Comparison of ENCODE assay signal across 26 cellular contexts in the genomic region with DNA sequence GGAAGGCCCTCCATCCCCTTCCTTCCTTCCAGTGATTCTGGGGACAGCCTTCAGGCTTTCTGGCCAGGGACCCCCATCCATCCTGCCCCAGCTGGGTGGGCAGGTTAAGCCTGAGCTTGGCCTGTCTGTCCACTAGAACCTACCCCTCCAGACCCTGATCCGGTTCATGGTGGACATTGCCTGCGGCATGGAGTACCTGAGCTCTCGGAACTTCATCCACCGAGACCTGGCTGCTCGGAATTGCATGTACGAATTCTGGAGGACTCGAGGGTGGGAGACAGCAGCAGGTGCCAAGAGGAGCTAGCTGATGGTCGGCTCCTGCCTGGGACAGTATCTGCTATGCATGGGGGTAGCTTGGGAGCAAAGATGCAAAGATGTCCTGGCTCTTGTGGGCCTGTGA. TPM values are rescaled to one million over a fixed set of nuclear protein-coding genes. Genes with fewer than 3 reads are reported as not detected.
"Had no signal": no experiment of that assay in that cellular context is flagged by ENCODE, and none has a peak within 500 bp of the region (broad histone marks: within the 10 kb centered on the region; RNA-seq: fewer than 3 reads in every experiment).

No MANE protein-coding gene starts in this region.

- H3K27ac ChIP-seq: colonic mucosa, esophagus squamous epithelium, heart right ventricle, lower lobe of right lung, pancreas, right lobe of liver, tibial artery, upper lobe of right lung, uterus had no signal

- H3K4me1 ChIP-seq: colonic mucosa, esophagus squamous epithelium, pancreas, right lobe of liver, tibial artery, upper lobe of right lung, uterus had no signal

- H3K9me3 ChIP-seq: colonic mucosa, esophagus squamous epithelium, heart right ventricle, lower lobe of right lung, mucosa of descending colon, pancreas, right lobe of liver, testis, tibial artery, upper lobe of right lung, uterus had no signal

- H3K27me3 ChIP-seq: colonic mucosa, esophagus squamous epithelium, heart right ventricle, pancreas, right lobe of liver, testis, tibial artery, upper lobe of right lung, uterus had no signal

- DNase-seq: central memory CD4-positive, alpha-beta T cell; colonic mucosa; effector memory CD4-positive, alpha-beta T cell; erythroblast; esophagus squamous epithelium; foreskin melanocyte; glutamatergic neuron; heart right ventricle; hippocampal formation; islet precursor cell; kidney glomerular epithelial cell; left ventricle myocardium superior; lower lobe of right lung; mucosa of descending colon; naive B cell; occipital lobe; pancreas; right lobe of liver; small intestine; stimulated activated CD4-positive, alpha-beta T cell treated with anti-CD3 and anti-CD28 coated beads, Interleukin-15, amount 100 ng/mL, for 24 hours; stimulated activated CD4-positive, alpha-beta T cell treated with anti-CD3 and anti-CD28 coated beads, Interleukin-2, amount 100 ng/mL, for 48 hours; stimulated activated naive B cell treated with anti-CD40 and anti-IgM and Interleukin-4, amounts not matched to agents 10 μg/mL and 1 μg/mL and 100 μg/mL, for 72 hours; testis; tibial artery; upper lobe of right lung; uterus had no signal

- H3K36me3 ChIP-seq: colonic mucosa, pancreas, right lobe of liver, uterus had no signal

- H3K4me3 ChIP-seq: colonic mucosa, esophagus squamous epithelium, heart right ventricle, lower lobe of right lung, mucosa of descending colon, pancreas, right lobe of liver, testis, tibial artery, upper lobe of right lung, uterus had no signal

RNA-seq across cellular contexts. Expression of gene LTK, which starts 59.2 kb away (rescaled TPM):
- total RNA-seq: occipital lobe had no signal
